In the genomic region with DNA sequence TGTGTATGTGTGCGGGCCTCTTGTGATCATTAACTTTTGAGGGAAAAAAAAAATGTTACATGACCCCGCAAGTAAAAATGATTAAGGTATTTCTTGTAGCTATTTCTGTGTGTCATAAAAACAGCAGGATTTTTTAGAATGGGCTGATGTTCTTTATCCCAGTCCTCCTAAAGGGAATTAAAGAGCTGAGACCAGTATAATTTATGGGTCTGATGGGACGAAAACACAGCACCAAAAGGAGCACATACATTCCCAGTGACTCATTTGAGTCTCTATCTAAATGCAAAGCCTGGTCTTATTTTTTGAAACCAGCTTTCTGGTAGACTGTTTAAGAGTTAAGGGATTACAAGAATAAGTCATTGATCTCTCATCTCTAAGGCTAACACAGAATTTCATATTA, we compare ENCODE assay signal across 14 cellular contexts.
"Had no signal": no experiment of that assay in that cellular context is flagged by ENCODE, and none has a peak within 500 bp of the region (broad histone marks: within the 10 kb centered on the region; RNA-seq: fewer than 3 reads in every experiment).

No MANE protein-coding gene starts in this region.

- H3K27ac Mint-ChIP-seq: activated CD4-positive, alpha-beta T cell treated with anti-CD3 and anti-CD28 coated beads for 36 hours; activated CD8-positive, alpha-beta T cell treated with anti-CD3 and anti-CD28 coated beads, Interleukin-2, amount 10 ng/mL, durations not matched to agents 7 days and 5 days; immature natural killer cell; stimulated activated naive CD8-positive, alpha-beta T cell treated with anti-CD3 and anti-CD28 coated beads, Interleukin-15, amount 100 ng/mL, for 72 hours had no signal

- ATAC-seq: activated CD4-positive, alpha-beta T cell treated with anti-CD3 and anti-CD28 coated beads for 36 hours; activated CD8-positive, alpha-beta T cell treated with anti-CD3 and anti-CD28 coated beads, Interleukin-2, amount 10 ng/mL, durations not matched to agents 7 days and 5 days; left colon; stimulated activated naive CD8-positive, alpha-beta T cell treated with anti-CD3 and anti-CD28 coated beads, Interleukin-15, amount 100 ng/mL, for 72 hours had no signal

- H3K36me3 Mint-ChIP-seq: immature natural killer cell had no signal

- H3K27me3 Mint-ChIP-seq: stimulated activated naive CD8-positive, alpha-beta T cell treated with anti-CD3 and anti-CD28 coated beads, Interleukin-15, amount 100 ng/mL, for 72 hours had no signal

- H3K9me3 ChIP-seq: ascending aorta, testis had no signal

- DNase-seq: activated CD4-positive, alpha-beta T cell treated with anti-CD3 and anti-CD28 coated beads for 36 hours; activated CD8-positive, alpha-beta memory T cell treated with anti-CD3 and anti-CD28 coated beads, Interleukin-2, amount 50 U/mL, for 48 hours; activated CD8-positive, alpha-beta T cell treated with anti-CD3 and anti-CD28 coated beads, Interleukin-2, amount 10 ng/mL, durations not matched to agents 7 days and 5 days; activated naive CD4-positive, alpha-beta T cell; effector memory CD4-positive, alpha-beta T cell; immature natural killer cell; left colon; stimulated activated CD4-positive, alpha-beta T cell treated with anti-CD3 and anti-CD28 coated beads, Interleukin-4, amount 100 ng/mL, for 4 hours; stimulated activated naive CD8-positive, alpha-beta T cell treated with anti-CD3 and anti-CD28 coated beads, Interleukin-15, amount 100 ng/mL, for 72 hours; testis had no signal

- H3K27ac ChIP-seq: ascending aorta, coronary artery, testis, VCaP had no signal

- H3K4me1 ChIP-seq: ascending aorta, testis had no signal

- H3K27me3 ChIP-seq: ascending aorta, testis had no signal

- H3K36me3 ChIP-seq: ascending aorta had no signal

- H3K9me3 Mint-ChIP-seq: neural crest cell had no signal

- H3K4me1 Mint-ChIP-seq: activated CD4-positive, alpha-beta T cell treated with anti-CD3 and anti-CD28 coated beads for 36 hours; immature natural killer cell; stimulated activated naive CD8-positive, alpha-beta T cell treated with anti-CD3 and anti-CD28 coated beads, Interleukin-15, amount 100 ng/mL, for 72 hours had no signal

- H3K4me3 ChIP-seq: ascending aorta, coronary artery, testis had no signal

- H3K4me3 Mint-ChIP-seq: activated CD4-positive, alpha-beta T cell treated with anti-CD3 and anti-CD28 coated beads for 36 hours; activated CD8-positive, alpha-beta T cell treated with anti-CD3 and anti-CD28 coated beads, Interleukin-2, amount 10 ng/mL, durations not matched to agents 7 days and 5 days; immature natural killer cell; neural crest cell; stimulated activated naive CD8-positive, alpha-beta T cell treated with anti-CD3 and anti-CD28 coated beads, Interleukin-15, amount 100 ng/mL, for 72 hours had no signal
